12 cellular contexts compared by ENCODE assay signal in genomic region chr2:144198116-144198515, GRCh38.
A peak's percentile ranks its signal among the peaks of the same experiment; 100 is the strongest.
DNase-seq lines count a peak whose midpoint lies in the region; ATAC-seq lines count a peak whose summit lies in the region.
"Had no signal": no experiment of that assay in that cellular context is flagged by ENCODE, and none has a peak within 500 bp of the region (broad histone marks: within the 10 kb centered on the region; RNA-seq: fewer than 3 reads in every experiment).

No MANE protein-coding gene starts in this region.

- H2BK120ac ChIP-seq in trophoblast cell (ENCODE audit: insufficient read depth, low read length, poor library complexity) = no peak overlapping the region

- no peak overlapping the region for H3K9ac ChIP-seq in trophoblast cell (ENCODE audit: low read length)

- no peak overlapping the region for H2BK12ac ChIP-seq in trophoblast cell (ENCODE audit: low read length)

- no peak overlapping the region for H2AFZ ChIP-seq in trophoblast cell (ENCODE audit: insufficient read depth, low read length, poor library complexity)

- no peaks in the 10 kb centered on the region for H3K79me1 ChIP-seq in trophoblast cell (ENCODE audit: low read length)

- H3K36me3 ChIP-seq in trophoblast cell (ENCODE audit: control insufficient read depth in 1 of 2, insufficient read depth in 2 of 2, low read length in 2 of 2) = no peaks in the 10 kb centered on the region
- H3K36me3 ChIP-seq: esophagus muscularis mucosa had no signal

- H3K27ac Mint-ChIP-seq in activated T-cell treated with anti-CD3 and anti-CD28 coated beads, Interleukin-2, amount 50 U/mL, for 72 hours = peak overlapping the region; percentile 83

- no peaks in the 10 kb centered on the region for H3K9me3 Mint-ChIP-seq in activated T-cell treated with anti-CD3 and anti-CD28 coated beads, Interleukin-2, amount 50 U/mL, for 72 hours
- H3K9me3 Mint-ChIP-seq: neural crest cell had no signal

- no peaks in the 10 kb centered on the region for H3K79me2 ChIP-seq in trophoblast cell (ENCODE audit: control insufficient read depth, insufficient read depth, low read length, poor library complexity)

- no peak overlapping the region for H4K8ac ChIP-seq in trophoblast cell (ENCODE audit: low read depth, low read length)

- peaks cover 3 to 9% of the 10 kb centered on the region in 2 donors for H3K36me3 Mint-ChIP-seq in activated T-cell treated with anti-CD3 and anti-CD28 coated beads, Interleukin-2, amount 50 U/mL, for 72 hours (ENCODE audit: insufficient read depth in 2 of 2)

- no peak overlapping the region for H2BK5ac ChIP-seq in trophoblast cell (ENCODE audit: low read depth, low read length, poor library complexity)

- H4K12ac ChIP-seq in trophoblast cell (ENCODE audit: low read depth, low read length) = no peak overlapping the region

- H2AK5ac ChIP-seq in trophoblast cell (ENCODE audit: low read length) = peak overlapping the region; percentile 62

- H3K14ac ChIP-seq in trophoblast cell (ENCODE audit: low read length) = no peak overlapping the region

- no CpG with 5 or more reads among the region's 3 CpGs for WGBS in trophoblast cell (ENCODE audit: extremely low coverage, insufficient coverage, insufficient read length)

- H3K4me3 ChIP-seq in trophoblast cell (ENCODE audit: low read depth, low read length) = no peak overlapping the region
- H3K4me3 ChIP-seq: esophagus muscularis mucosa, SJCRH30 had no signal

- ATAC-seq in activated T-cell treated with anti-CD3 and anti-CD28 coated beads, Interleukin-2, amount 50 U/mL, for 72 hours (replicated peaks in 1 of 2) = peak; percentile 6 to 28
- ATAC-seq in HG02938 (IDR thresholded peaks at IDR 0.05; ENCODE audit: unreplicated experiment) = no peak

- no peaks in the 10 kb centered on the region for H3K27me3 ChIP-seq in trophoblast cell (ENCODE audit: insufficient read depth, low read length)
- H3K27me3 ChIP-seq: esophagus muscularis mucosa, SJCRH30 had no signal

- peaks cover 75% of the 10 kb centered on the region for H3K4me1 Mint-ChIP-seq in activated T-cell treated with anti-CD3 and anti-CD28 coated beads, Interleukin-2, amount 50 U/mL, for 72 hours (ENCODE audit: low read depth)

- DNase-seq in activated T-cell treated with anti-CD3 and anti-CD28 coated beads, Interleukin-2, amount 50 U/mL, for 72 hours = no peak
- DNase-seq in activated T-cell treated with anti-CD3 and anti-CD28 coated beads, Interleukin-2, amount 50 U/mL, for 1 hour = no peak
- peak; percentile 79 for DNase-seq in OCI-M1 (lab: John Stamatoyannopoulos, UW)
- peak; percentile 3 for DNase-seq in epithelial cell of prostate (ENCODE audit: low read depth, low spot score)
- DNase-seq in trophoblast cell = peak in 1 of 2 donors; percentile 24
- DNase-seq in NCI-H526 (lab: John Stamatoyannopoulos, UW) = no peak
- no peak for DNase-seq in amygdala (lab: John Stamatoyannopoulos, UW)
- DNase-seq: activated T-cell treated with anti-CD3 and anti-CD28 coated beads, Interleukin-2, amount 50 U/mL, for 48 hours had no signal

- peak overlapping the region in 1 of 2 donors; percentile 71 for H3K4me3 Mint-ChIP-seq in activated T-cell treated with anti-CD3 and anti-CD28 coated beads, Interleukin-2, amount 50 U/mL, for 72 hours
- H3K4me3 Mint-ChIP-seq: neural crest cell had no signal

- no peak overlapping the region for H3K4ac ChIP-seq in trophoblast cell (ENCODE audit: low read depth, low read length)

- no peak overlapping the region for H4K91ac ChIP-seq in trophoblast cell (ENCODE audit: low read depth, low read length)

- no peaks in the 10 kb centered on the region for H3K27me3 Mint-ChIP-seq in activated T-cell treated with anti-CD3 and anti-CD28 coated beads, Interleukin-2, amount 50 U/mL, for 72 hours (ENCODE audit: low read depth)

- H3K4me2 ChIP-seq in trophoblast cell (ENCODE audit: low read length) = no peak overlapping the region

- H3K27ac ChIP-seq in epithelial cell of prostate (no peak overlapping the region), trophoblast cell (ENCODE audit: low read depth, low read length) (no peak overlapping the region)
- H3K27ac ChIP-seq: esophagus muscularis mucosa, SJCRH30 had no signal

- no peaks in the 10 kb centered on the region for H3K9me3 ChIP-seq in trophoblast cell (ENCODE audit: insufficient read depth, low read depth, low read length)
- H3K9me3 ChIP-seq: esophagus muscularis mucosa, SJCRH30 had no signal

- H3K18ac ChIP-seq in trophoblast cell (ENCODE audit: low read length) = no peak overlapping the region

- no peak overlapping the region for H3K23ac ChIP-seq in trophoblast cell (ENCODE audit: low read length)

- H3K4me1 ChIP-seq in trophoblast cell (ENCODE audit: control insufficient read depth in 1 of 2, insufficient read depth in 2 of 2, low read length in 2 of 2) = peaks cover 0 to 2% of the 10 kb centered on the region in 2 experiments
- H3K4me1 ChIP-seq: esophagus muscularis mucosa, SJCRH30 had no signal

Comparison
In these comparisons a context has a peak if more than half of its experiments do, and no peak if none do; other contexts are left out.
1. DNase-seq: peak in OCI-M1 (single experiment) and epithelial cell of prostate (single experiment); none in activated T-cell treated with anti-CD3 and anti-CD28 coated beads, Interleukin-2, amount 50 U/mL, for 72 hours (0 of 2), activated T-cell treated with anti-CD3 and anti-CD28 coated beads, Interleukin-2, amount 50 U/mL, for 1 hour (single experiment), NCI-H526 (0 of 2) and amygdala (0 of 56).